In genomic region chr4:149584703-149585102, GRCh38 we compare ENCODE assay signal across 15 cellular contexts.
"Had no signal": no experiment of that assay in that cellular context is flagged by ENCODE, and none has a peak within 500 bp of the region (broad histone marks: within the 10 kb centered on the region; RNA-seq: fewer than 3 reads in every experiment).

No MANE protein-coding gene starts in this region.

- H3K36me3 ChIP-seq: ascending aorta, gastroesophageal sphincter, right atrium auricular region, spleen had no signal

- H3K36me3 Mint-ChIP-seq: T-cell, type B pancreatic cell had no signal

- H3K27ac Mint-ChIP-seq: natural killer cell treated with Interleukin-12 subunit alpha and Interleukin-12 subunit beta and Interleukin-15 and Interleukin-18, amount 100 ng/mL, for 72 hours; stimulated activated naive CD8-positive, alpha-beta T cell treated with anti-CD3 and anti-CD28 coated beads, Interleukin-15, amount 100 ng/mL, for 72 hours; T-cell; type B pancreatic cell had no signal

- H3K4me1 ChIP-seq: ascending aorta, gastroesophageal sphincter, right atrium auricular region, spleen had no signal

- H3K4me3 Mint-ChIP-seq: natural killer cell treated with Interleukin-12 subunit alpha and Interleukin-12 subunit beta and Interleukin-15 and Interleukin-18, amount 100 ng/mL, for 72 hours; stimulated activated naive CD8-positive, alpha-beta T cell treated with anti-CD3 and anti-CD28 coated beads, Interleukin-15, amount 100 ng/mL, for 72 hours; T-cell; type B pancreatic cell had no signal

- DNase-seq: activated CD4-positive, alpha-beta T cell treated with anti-CD3 and anti-CD28 coated beads, Interleukin-2, amount 50 U/mL, for 4 hours; activated CD4-positive, CD25-positive, alpha-beta regulatory T cell treated with anti-CD3 and anti-CD28 coated beads, Interleukin-2, amount 50 U/mL, for 72 hours; activated naive CD4-positive, alpha-beta T cell; activated T-cell treated with anti-CD3 and anti-CD28 coated beads for 4 hours; mesenchymal stem cell; occipital lobe; spleen; stimulated activated naive CD8-positive, alpha-beta T cell treated with anti-CD3 and anti-CD28 coated beads, Interleukin-15, amount 100 ng/mL, for 72 hours; T-cell; T-helper 9 cell had no signal

- ATAC-seq: gastroesophageal sphincter; natural killer cell treated with Interleukin-12 subunit alpha and Interleukin-12 subunit beta and Interleukin-15 and Interleukin-18, amount 100 ng/mL, for 72 hours; stimulated activated naive CD8-positive, alpha-beta T cell treated with anti-CD3 and anti-CD28 coated beads, Interleukin-15, amount 100 ng/mL, for 72 hours; T-cell had no signal

- H3K4me1 Mint-ChIP-seq: stimulated activated naive CD8-positive, alpha-beta T cell treated with anti-CD3 and anti-CD28 coated beads, Interleukin-15, amount 100 ng/mL, for 72 hours; T-cell had no signal

- H3K27me3 ChIP-seq: ascending aorta, gastroesophageal sphincter, right atrium auricular region, spleen had no signal

- H3K4me3 ChIP-seq: ascending aorta, gastroesophageal sphincter, right atrium auricular region, spleen had no signal

- H3K27me3 Mint-ChIP-seq: natural killer cell treated with Interleukin-12 subunit alpha and Interleukin-12 subunit beta and Interleukin-15 and Interleukin-18, amount 100 ng/mL, for 72 hours; stimulated activated naive CD8-positive, alpha-beta T cell treated with anti-CD3 and anti-CD28 coated beads, Interleukin-15, amount 100 ng/mL, for 72 hours; T-cell; type B pancreatic cell had no signal

- H3K9me3 Mint-ChIP-seq: type B pancreatic cell had no signal

- H3K27ac ChIP-seq: ascending aorta, gastroesophageal sphincter, right atrium auricular region, spleen had no signal
